In genomic region chr9:107711528-107711927, GRCh38 we compare ENCODE assay signal across 12 cellular contexts.
DNase-seq lines count a peak whose midpoint lies in the region; ATAC-seq, FAIRE-seq and TF ChIP-seq lines count a peak whose summit lies in the region.
"Had no signal": no experiment of that assay in that cellular context is flagged by ENCODE, and none has a peak within 500 bp of the region (broad histone marks: within the 10 kb centered on the region; RNA-seq: fewer than 3 reads in every experiment).

No MANE protein-coding gene starts in this region.

- H3K4me2 ChIP-seq in fibroblast of lung (ENCODE audit: extremely low read depth, insufficient read depth, low read length): no peak overlapping the region

- H2AFZ ChIP-seq in fibroblast of lung (ENCODE audit: low read length): no peak overlapping the region

- peak overlapping the region; percentile 3 for H3K27ac ChIP-seq in fibroblast of lung (ENCODE audit: insufficient read depth, low read length)
- no peak overlapping the region for H3K27ac ChIP-seq in tibial artery

- ATAC-seq in GM21390 (IDR thresholded peaks at IDR 0.05; ENCODE audit: unreplicated experiment) (no peak), GM19463 (IDR thresholded peaks at IDR 0.05; ENCODE audit: unreplicated experiment) (no peak)
- ATAC-seq: naive thymus-derived CD4-positive, alpha-beta T cell had no signal

- no peak overlapping the region for H3K9ac ChIP-seq in fibroblast of lung (ENCODE audit: insufficient read depth, low read length)
- H3K9ac ChIP-seq: BLaER1 treated with 17β-estradiol and CSF1 and Interleukin-3, amounts not matched to agents 10 nM and 100 nM had no signal

- no peak for TF ChIP-seq CTCF in fibroblast of lung (conservative IDR thresholded peaks at IDR 0.05 in 1 of 2, IDR thresholded peaks at IDR 0.05 in 1 of 2; ENCODE audit: low read depth in 1 of 2, low read length in 2 of 2)
- TF ChIP-seq CTCF in tibial artery (IDR thresholded peaks at IDR 0.05): no peak

- H3K9me3 ChIP-seq in fibroblast of lung (ENCODE audit: control insufficient read depth, insufficient read depth, low read depth, low read length): no peaks in the 10 kb centered on the region
- no peaks in the 10 kb centered on the region for H3K9me3 ChIP-seq in tibial artery
- H3K9me3 ChIP-seq: BLaER1 treated with 17β-estradiol and CSF1 and Interleukin-3, amounts not matched to agents 10 nM and 100 nM had no signal

- H3K79me2 ChIP-seq in fibroblast of lung (ENCODE audit: control insufficient read depth, insufficient read depth, low read length): no peaks in the 10 kb centered on the region

- H3K36me3 ChIP-seq in fibroblast of lung (ENCODE audit: control insufficient read depth, insufficient read depth, low read length) (no peaks in the 10 kb centered on the region), tibial artery (no peaks in the 10 kb centered on the region)
- H3K36me3 ChIP-seq: BLaER1 treated with 17β-estradiol and CSF1 and Interleukin-3, amounts not matched to agents 10 nM and 100 nM had no signal

- H3K4me3 ChIP-seq in fibroblast of lung (replicated peaks in 1 of 4; ENCODE audit: control extremely low read depth in 1 of 4, insufficient read depth in 1 of 4, low read depth in 3 of 4, low read length in 4 of 4) (no peak overlapping the region), tibial artery (no peak overlapping the region)
- H3K4me3 ChIP-seq: BLaER1 treated with 17β-estradiol and CSF1 and Interleukin-3, amounts not matched to agents 10 nM and 100 nM had no signal

- H3K27me3 ChIP-seq in fibroblast of lung (ENCODE audit: control insufficient read depth, insufficient read depth, low read length) (no peaks in the 10 kb centered on the region), tibial artery (no peaks in the 10 kb centered on the region)
- H3K27me3 ChIP-seq: BLaER1 treated with 17β-estradiol and CSF1 and Interleukin-3, amounts not matched to agents 10 nM and 100 nM had no signal

- intact Hi-C loops in tibial artery (cut with DNase I; ENCODE audit: low total_unique reads): no loop called here

- peak; percentile 7 for DNase-seq in NOMO-1 treated with DMSO at 0.1 percent for 48 hours (lab: John Stamatoyannopoulos, UW; ENCODE audit: unreplicated experiment)
- DNase-seq in NOMO-1 treated with dmso at 0.1 percent for 144 hours (lab: John Stamatoyannopoulos, UW; ENCODE audit: unreplicated experiment): no peak
- peak; percentile 95 for DNase-seq in RCC 7860 (ENCODE audit: low spot score)
- DNase-seq in fibroblast of lung (ENCODE audit: low read depth in 2 of 2): peak; percentile 87 to 89
- peak; percentile 78 for DNase-seq in urothelium cell line (ENCODE audit: low spot score)
- DNase-seq in tibial artery: no peak
- DNase-seq: activated CD4-positive, alpha-beta T cell treated with anti-CD3 and anti-CD28 coated beads, Interleukin-2, amount 10 ng/mL, durations not matched to agents 24 days and 14 days; cortex of kidney; naive thymus-derived CD4-positive, alpha-beta T cell had no signal

- H4K20me1 ChIP-seq in fibroblast of lung (ENCODE audit: control insufficient read depth, extremely low read depth, insufficient read depth, low read length): no peaks in the 10 kb centered on the region
- H4K20me1 ChIP-seq: BLaER1 treated with 17β-estradiol and CSF1 and Interleukin-3, amounts not matched to agents 10 nM and 100 nM had no signal

- H3K4me1 ChIP-seq in fibroblast of lung (ENCODE audit: control insufficient read depth, extremely low read depth, insufficient read depth, low read length) (peaks cover 19% of the 10 kb centered on the region), tibial artery (peaks cover 0 to 13% (median 3%) of the 10 kb centered on the region in 4 donors)

- FAIRE-seq in RCC 7860 (lab: Jason Lieb, UNC): peak; percentile 93
- no peak for FAIRE-seq in urothelium cell line (lab: Jason Lieb, UNC)

Comparison
In these comparisons a context has a peak if more than half of its experiments do, and no peak if none do; other contexts are left out.
1. DNase-seq: peak in NOMO-1 treated with DMSO at 0.1 percent for 48 hours (single experiment), RCC 7860 (single experiment), fibroblast of lung (2 of 2) and urothelium cell line (single experiment); none in NOMO-1 treated with dmso at 0.1 percent for 144 hours (single experiment) and tibial artery (0 of 2).